In genomic region chr1:211328084-211328694, GRCh38 we compare ENCODE assay signal across 8 cellular contexts. TPM values are rescaled to one million over a fixed set of nuclear protein-coding genes. Genes with fewer than 3 reads are reported as not detected.
A peak's percentile ranks its signal among the peaks of the same experiment; 100 is the strongest.
DNase-seq lines count a peak whose midpoint lies in the region; ATAC-seq and TF ChIP-seq lines count a peak whose summit lies in the region.

No MANE protein-coding gene starts in this region.

- no peak for TF ChIP-seq CTCF in heart left ventricle (IDR thresholded peaks at IDR 0.05)
- no peak for TF ChIP-seq CTCF in vagina (IDR thresholded peaks at IDR 0.05)
- TF ChIP-seq CTCF in gastrocnemius medialis (IDR thresholded peaks at IDR 0.05 in 4 of 5, conservative IDR thresholded peaks at IDR 0.05 in 1 of 5) = no peak

- H3K36me3 ChIP-seq in heart left ventricle (no peaks in the 10 kb centered on the region), mucosa of stomach (ENCODE audit: control insufficient read depth, insufficient read depth, low read length) (no peaks in the 10 kb centered on the region), vagina (no peaks in the 10 kb centered on the region), gastrocnemius medialis (no peaks in the 10 kb centered on the region)

- 83 to 93% (median 86%) methylated on average over 11 of the region's 11 CpGs for WGBS in heart left ventricle, 4 donors
- 87% methylated on average over 11 of the region's 11 CpGs for WGBS in right cardiac atrium

- H3K4me1 Mint-ChIP-seq in activated T-helper 1 cell treated with anti-CD3 and anti-CD28 coated beads, Interleukin-12 subunit alpha, Interleukin-12 subunit beta, Interleukin-2, Interleukin-4 antibody, amounts not matched to agents 30 ng/mL and 10 ng/mL and 1 ng/mL, durations not matched to agents 14 hours and 24 hours and 36 hours (ENCODE audit: low read depth) = peaks cover 82% of the 10 kb centered on the region

- H3K9me3 ChIP-seq in heart left ventricle (no peaks in the 10 kb centered on the region), right cardiac atrium (ENCODE audit: control insufficient read depth, low read length) (no peaks in the 10 kb centered on the region), mucosa of stomach (ENCODE audit: control insufficient read depth, low read length) (no peaks in the 10 kb centered on the region), vagina (no peaks in the 10 kb centered on the region), gastrocnemius medialis (no peaks in the 10 kb centered on the region)

- no peaks in the 10 kb centered on the region for H3K27me3 Mint-ChIP-seq in activated T-helper 1 cell treated with anti-CD3 and anti-CD28 coated beads, Interleukin-12 subunit alpha, Interleukin-12 subunit beta, Interleukin-2, Interleukin-4 antibody, amounts not matched to agents 30 ng/mL and 10 ng/mL and 1 ng/mL, durations not matched to agents 14 hours and 24 hours and 36 hours (ENCODE audit: insufficient read depth)

- peak overlapping the region; percentile 79 for H3K9ac ChIP-seq in mucosa of stomach (ENCODE audit: low read length)

- H3K27ac Mint-ChIP-seq in activated T-helper 1 cell treated with anti-CD3 and anti-CD28 coated beads, Interleukin-12 subunit alpha, Interleukin-12 subunit beta, Interleukin-2, Interleukin-4 antibody, amounts not matched to agents 30 ng/mL and 10 ng/mL and 1 ng/mL, durations not matched to agents 14 hours and 24 hours and 36 hours = peak overlapping the region; percentile 92

- peak overlapping the region in 8 of 12 donors; percentile 65 to 93 (median 78) for H3K4me3 ChIP-seq in heart left ventricle
- H3K4me3 ChIP-seq in right cardiac atrium (ENCODE audit: low read length) = no peak overlapping the region
- no peak overlapping the region for H3K4me3 ChIP-seq in mucosa of stomach (ENCODE audit: low read length)
- H3K4me3 ChIP-seq in vagina = peak overlapping the region; percentile 68 to 80
- peak overlapping the region in 1 of 4 donors; percentile 65 for H3K4me3 ChIP-seq in gastrocnemius medialis

- intact Hi-C loops in heart left ventricle (cut with DNase I) = loop anchor here (5.0 to 10.0 kb wide), 6 partner anchors 54 to 327 kb away; no protein-coding TSS in a partner anchor
- intact Hi-C loops in right cardiac atrium (cut with DNase I) = loop anchor here in 3 of 4 donors (10.0 kb wide), 3 partner anchors 47 to 187 kb away; no protein-coding TSS in a partner anchor
- intact Hi-C loops in activated T-helper 1 cell treated with anti-CD3 and anti-CD28 coated beads, Interleukin-12 subunit alpha, Interleukin-12 subunit beta, Interleukin-2, Interleukin-4 antibody, amounts not matched to agents 30 ng/mL and 10 ng/mL and 1 ng/mL, durations not matched to agents 14 hours and 24 hours and 36 hours (cut with micrococcal nuclease) = loop anchor here (5.0 kb wide), 1 partner anchor 709 kb away; the partner anchor contains the start of genes DTL and INTS7
- intact Hi-C loops in vagina (cut with DNase I) = loop anchor here (10.0 kb wide), 1 partner anchor 73 kb away; the partner anchor contains the start of gene RCOR3
- intact Hi-C loops in gastrocnemius medialis (cut with DNase I; ENCODE audit: low total_unique reads) = loop anchor here (10.0 kb wide), 2 partner anchors 147 to 327 kb away; no protein-coding TSS in a partner anchor

- peaks cover 18% of the 10 kb centered on the region for H3K36me3 Mint-ChIP-seq in activated T-helper 1 cell treated with anti-CD3 and anti-CD28 coated beads, Interleukin-12 subunit alpha, Interleukin-12 subunit beta, Interleukin-2, Interleukin-4 antibody, amounts not matched to agents 30 ng/mL and 10 ng/mL and 1 ng/mL, durations not matched to agents 14 hours and 24 hours and 36 hours (ENCODE audit: low read depth)

- H3K4me1 ChIP-seq in heart left ventricle (peaks cover 0 to 66% (median 15%) of the 10 kb centered on the region in 12 donors), right cardiac atrium (ENCODE audit: control insufficient read depth, insufficient read depth, low read length) (peaks cover 5% of the 10 kb centered on the region), mucosa of stomach (ENCODE audit: control insufficient read depth, insufficient read depth, low read length) (peaks cover 63% of the 10 kb centered on the region), vagina (peaks cover 53% of the 10 kb centered on the region), gastrocnemius medialis (no peaks in the 10 kb centered on the region)

- H3K27ac ChIP-seq in heart left ventricle (peak overlapping the region in 8 of 12 donors; percentile 11 to 86 (median 76)), right cardiac atrium (ENCODE audit: low read length) (no peak overlapping the region), vagina (peak overlapping the region; percentile 89), gastrocnemius medialis (peak overlapping the region in 1 of 4 donors; percentile 58)

- H3K27me3 ChIP-seq in heart left ventricle (no peaks in the 10 kb centered on the region), right cardiac atrium (ENCODE audit: control insufficient read depth, insufficient read depth) (no peaks in the 10 kb centered on the region), mucosa of stomach (ENCODE audit: control insufficient read depth, insufficient read depth, low read length) (no peaks in the 10 kb centered on the region), vagina (no peaks in the 10 kb centered on the region), gastrocnemius medialis (no peaks in the 10 kb centered on the region)

- TF ChIP-seq POLR2A in heart left ventricle (IDR thresholded peaks at IDR 0.05) = no peak
- TF ChIP-seq POLR2A in vagina (IDR thresholded peaks at IDR 0.05) = no peak
- TF ChIP-seq POLR2A in gastrocnemius medialis (IDR thresholded peaks at IDR 0.05) = no peak

- in situ Hi-C loops in gastrocnemius medialis (cut with MboI; ENCODE audit: low sequenced_read_pairs in 4 of 4) = loop anchor here in 2 of 4 donors (10.0 kb wide), 3 partner anchors 63 to 327 kb away; no protein-coding TSS in a partner anchor

- DNase-seq in heart left ventricle (no peak), right cardiac atrium (no peak), vagina (ENCODE audit: extremely low spot score in 2 of 2) (peak in 1 of 2 donors; percentile 82), gastrocnemius medialis (no peak), NCI-H128 (lab: John Stamatoyannopoulos, UW; ENCODE audit: unreplicated experiment) (no peak)
- no peak for DNase-seq in activated T-helper 1 cell treated with anti-CD3 and anti-CD28 coated beads, Interleukin-12 subunit alpha, Interleukin-12 subunit beta, Interleukin-2, Interleukin-4 antibody, amounts not matched to agents 30 ng/mL and 10 ng/mL and 1 ng/mL, durations not matched to agents 14 hours and 24 hours and 36 hours (ENCODE audit: low spot score)

- ATAC-seq in heart left ventricle = no peak
- no peak for ATAC-seq in right cardiac atrium
- ATAC-seq in gastrocnemius medialis = no peak
- no peak for ATAC-seq in HG03521 (IDR thresholded peaks at IDR 0.05; ENCODE audit: unreplicated experiment)

- H3K4me3 Mint-ChIP-seq in activated T-helper 1 cell treated with anti-CD3 and anti-CD28 coated beads, Interleukin-12 subunit alpha, Interleukin-12 subunit beta, Interleukin-2, Interleukin-4 antibody, amounts not matched to agents 30 ng/mL and 10 ng/mL and 1 ng/mL, durations not matched to agents 14 hours and 24 hours and 36 hours = peak overlapping the region; percentile 91

- H3K9me3 Mint-ChIP-seq in activated T-helper 1 cell treated with anti-CD3 and anti-CD28 coated beads, Interleukin-12 subunit alpha, Interleukin-12 subunit beta, Interleukin-2, Interleukin-4 antibody, amounts not matched to agents 30 ng/mL and 10 ng/mL and 1 ng/mL, durations not matched to agents 14 hours and 24 hours and 36 hours = no peaks in the 10 kb centered on the region

RNA-seq across cellular contexts. Expression of gene TRAF5, which starts 1.6 kb away (rescaled TPM):
- total RNA-seq in heart left ventricle (1 to 10 TPM; 1.6 to 8.8 (median 2.5) TPM), right cardiac atrium (1 to 10 TPM; 2.5 to 4.3 (median 3.0) TPM), vagina (14.0 TPM), gastrocnemius medialis (under 1 TPM; 0.29 to 0.84 (median 0.60) TPM)
- polyA plus RNA-seq in heart left ventricle (1 to 10 TPM; 1.3 to 2.1 TPM), right cardiac atrium (2.6 TPM)
- 54.3 and 57.2 TPM in 2 replicates for total RNA-seq in activated T-helper 1 cell treated with anti-CD3 and anti-CD28 coated beads, Interleukin-12 subunit alpha, Interleukin-12 subunit beta, Interleukin-2, Interleukin-4 antibody, amounts not matched to agents 30 ng/mL and 10 ng/mL and 1 ng/mL, durations not matched to agents 14 hours and 24 hours and 36 hours

Comparison
In these comparisons a context has a peak if more than half of its experiments do, and no peak if none do; other contexts are left out.
1. H3K4me3 ChIP-seq: peak in heart left ventricle (8 of 12) and vagina (2 of 2); none in right cardiac atrium (single experiment) and mucosa of stomach (single experiment).